9 cellular contexts compared by ENCODE assay signal in genomic region chr17:8326591-8327583, GRCh38. TPM values are rescaled to one million over a fixed set of nuclear protein-coding genes. Genes with fewer than 3 reads are reported as not detected.
A peak's percentile ranks its signal among the peaks of the same experiment; 100 is the strongest.
DNase-seq lines count a peak whose midpoint lies in the region; ATAC-seq, FAIRE-seq and TF ChIP-seq lines count a peak whose summit lies in the region.
"Had no signal": no experiment of that assay in that cellular context is flagged by ENCODE, and none has a peak within 500 bp of the region (broad histone marks: within the 10 kb centered on the region; RNA-seq: fewer than 3 reads in every experiment).

No MANE protein-coding gene starts in this region.

- POLR2A ChIA-PET in WTC11 (lab: Charles Lee), result interaction anchor here (0.6 to 2.0 kb wide), 6 partner anchors 12 to 466 kb away, joined by 3 to 15 read pairs (median 6); partner anchors contain the start of genes KRABD2 and SLC25A35

- no peaks in the 10 kb centered on the region for H3K36me3 Mint-ChIP-seq in WTC11

- ATAC-seq in WTC11, result peak; percentile 76
- ATAC-seq in upper lobe of left lung (ENCODE audit: low FRiP score in 2 of 2), result peak; percentile 12 to 80

- peak overlapping the region; percentile 1 to 14 for H3K27ac ChIP-seq in esophagus (ENCODE audit: low read depth in 2 of 2, low read length in 1 of 2)
- peak overlapping the region; percentile 19 to 82 (median 64) for H3K27ac ChIP-seq in upper lobe of left lung

- H3K27me3 Mint-ChIP-seq in WTC11 (ENCODE audit: low read depth), result peaks cover 35% of the 10 kb centered on the region

- 3 to 5% methylated on average over 66 of the region's 66 CpGs for WGBS in esophagus, 2 donors
- 2 to 3% methylated on average over 6 to 50 of the region's 66 CpGs for WGBS in upper lobe of left lung, 2 donors

- H3K36me3 ChIP-seq in esophagus (ENCODE audit: control insufficient read depth in 2 of 2, insufficient read depth in 2 of 2, low read length in 1 of 2), result no peaks in the 10 kb centered on the region
- peaks cover 0 to 3% (median 0%) of the 10 kb centered on the region in 4 donors for H3K36me3 ChIP-seq in upper lobe of left lung

- H3K4me1 Mint-ChIP-seq in WTC11, result peaks cover 19% of the 10 kb centered on the region

- no peak overlapping the region for H3K27ac Mint-ChIP-seq in WTC11

- TF ChIP-seq EP300 in upper lobe of left lung (IDR thresholded peaks at IDR 0.05), result no peak

- peak in 1 of 4 donors; percentile 4 for TF ChIP-seq POLR2A in upper lobe of left lung (IDR thresholded peaks at IDR 0.05)

- CTCF ChIA-PET in WTC11 (lab: Charles Lee), result interaction anchor here (0.5 to 3.8 kb wide), 19 partner anchors 9 to 337 kb away, joined by 3 to 34 read pairs (median 4); partner anchors contain the start of genes KRABD2, ODF4, RANGRF and SLC25A35

- TF ChIP-seq CTCF in WTC11 (IDR thresholded peaks at IDR 0.05) (no peak), upper lobe of left lung (IDR thresholded peaks at IDR 0.05) (no peak)

- H3K9me3 ChIP-seq in esophagus (ENCODE audit: control insufficient read depth in 2 of 2, insufficient read depth in 1 of 2, low read depth in 1 of 2, low read length in 1 of 2) (no peaks in the 10 kb centered on the region), upper lobe of left lung (no peaks in the 10 kb centered on the region)

- peak overlapping the region; percentile 72 for H3K4me3 Mint-ChIP-seq in WTC11

- H3K9me3 Mint-ChIP-seq in WTC11, result no peaks in the 10 kb centered on the region

- H3K27me3 ChIP-seq in esophagus (ENCODE audit: control insufficient read depth in 1 of 2, insufficient read depth in 2 of 2, low read length in 2 of 2), result peaks cover 0 to 4% of the 10 kb centered on the region in 2 donors
- H3K27me3 ChIP-seq in upper lobe of left lung, result peaks cover 0 to 8% (median 0%) of the 10 kb centered on the region in 4 donors

- H3K4me1 ChIP-seq in esophagus (ENCODE audit: control insufficient read depth in 2 of 2, insufficient read depth in 2 of 2, low read length in 1 of 2), result peaks cover 0 to 11% of the 10 kb centered on the region in 2 donors
- H3K4me1 ChIP-seq in upper lobe of left lung, result peaks cover 6 to 26% (median 18%) of the 10 kb centered on the region in 4 donors

- FAIRE-seq in RCC 7860 (lab: Jason Lieb, UNC), result no peak
- FAIRE-seq: A204.1 had no signal

- H3K4me3 ChIP-seq in esophagus (ENCODE audit: low read depth in 1 of 2, low read length in 2 of 2) (peak overlapping the region; percentile 32 to 43), upper lobe of left lung (peak overlapping the region; percentile 33 to 50 (median 48))

- peak; percentile 7 for DNase-seq in NCI-H1105 treated with DMSO at 0.1 percent for 48 hours (lab: John Stamatoyannopoulos, UW)
- DNase-seq in NCI-H1105 (lab: John Stamatoyannopoulos, UW), result no peak
- peak; percentile 47 for DNase-seq in WTC11 (ENCODE audit: low spot score)
- DNase-seq in myocyte (ENCODE audit: low read depth), result peak; percentile 18
- peak in 1 of 2 donors; percentile 88 for DNase-seq in upper lobe of left lung
- DNase-seq in activated gamma-delta T cell (lab: John Stamatoyannopoulos, UW), result no peak
- DNase-seq in RCC 7860 (ENCODE audit: low spot score), result no peak

TF ChIP-seq in WTC11, 78 proteins besides CTCF, POLR2A, EP300 and RAD21 (continues in another document):
- TF ChIP-seq MAX (CRISPR knock-in tag; IDR thresholded peaks at IDR 0.05) (peak; percentile 45; the same call in 1 of the 2 replicates), RORB (CRISPR knock-in tag; IDR thresholded peaks at IDR 0.05) (no peak), MYBL2 (CRISPR knock-in tag; IDR thresholded peaks at IDR 0.05) (0 out of 2 replicates have a peak, but pooled peaks have one; percentile 16), ZNF671 (CRISPR knock-in tag; IDR thresholded peaks at IDR 0.05) (no peak), ZNF416 (CRISPR knock-in tag; IDR thresholded peaks at IDR 0.05) (no peak), FOXK1 (CRISPR knock-in tag; IDR thresholded peaks at IDR 0.05) (0 out of 2 replicates have a peak, but pooled peaks have one; percentile 23), PRRX2 (CRISPR knock-in tag; IDR thresholded peaks at IDR 0.05) (no peak), ZNF138 (CRISPR knock-in tag; conservative IDR thresholded peaks at IDR 0.05) (peak; percentile 29; the same call in 1 of the 2 replicates), ZNF396 (CRISPR knock-in tag; IDR thresholded peaks at IDR 0.05; ENCODE audit: borderline replicate concordance) (no peak), PREB (CRISPR knock-in tag; IDR thresholded peaks at IDR 0.05; ENCODE audit: borderline replicate concordance) (no peak), ZBTB43 (CRISPR knock-in tag; IDR thresholded peaks at IDR 0.05) (peak; percentile 34; the same call in 1 of the 2 replicates), AR (CRISPR knock-in tag; IDR thresholded peaks at IDR 0.05) (no peak), CDX4 (CRISPR knock-in tag; IDR thresholded peaks at IDR 0.05; ENCODE audit: borderline replicate concordance) (no peak)

RNA-seq across cellular contexts. Expression of gene ODF4, which starts 12.8 kb away (rescaled TPM):
- not detected in 3 replicates for total RNA-seq in WTC11 (2021)
- polyA plus RNA-seq in esophagus, result under 1 TPM; 0.27 to 0.41 TPM
- not detected in 2 replicates for total RNA-seq in myocyte
- polyA plus RNA-seq in myocyte (2012), result not detected
- total RNA-seq in upper lobe of left lung, result not detected

RNA-seq across cellular contexts. Expression of gene ARHGEF15, which starts 16.8 kb away (rescaled TPM):
- total RNA-seq in WTC11 (2021) (1.5 to 2.8 TPM (median 1.8 TPM) in 3 replicates), myocyte (not detected in 2 replicates), upper lobe of left lung (100 to 1,000 TPM in 2 of 6 donors, 10 to 100 TPM in 4; 12.5 to 127 (median 30.4) TPM)
- polyA plus RNA-seq in esophagus, result 1 to 10 TPM; 3.6 to 4.4 TPM
- not detected for polyA plus RNA-seq in myocyte (2012)

RNA-seq across cellular contexts. Expression of gene SLC25A35, which starts 31.7 kb away (rescaled TPM):
- total RNA-seq in WTC11 (2021) (4.5 to 7.6 TPM (median 5.4 TPM) in 3 replicates), myocyte (1.1 and 2.0 TPM in 2 replicates), upper lobe of left lung (10 to 100 TPM in 3 of 6 donors, 1 to 10 TPM in 3; 3.9 to 18.9 (median 9.5) TPM)
- 1 to 10 TPM; 2.7 to 6.6 TPM for polyA plus RNA-seq in esophagus
- polyA plus RNA-seq in myocyte (2012), result 5.1 TPM

RNA-seq across cellular contexts. Expression of gene RANGRF, which starts 38.4 kb away (rescaled TPM):
- total RNA-seq in WTC11 (2021), result 32.7 to 36.8 TPM (median 34.6 TPM) in 3 replicates
- polyA plus RNA-seq in esophagus, result 10 to 100 TPM in 1 of 2 donors, 1 to 10 TPM in 1; 9.9 to 17.8 TPM
- 10.6 and 10.9 TPM in 2 replicates for total RNA-seq in myocyte
- 32.5 TPM for polyA plus RNA-seq in myocyte (2012)
- total RNA-seq in upper lobe of left lung, result 10 to 100 TPM; 19.9 to 32.4 (median 26.6) TPM

Comparison
In these comparisons a context has a peak if more than half of its experiments do, and no peak if none do; other contexts are left out.
1. DNase-seq: peak in NCI-H1105 treated with DMSO at 0.1 percent for 48 hours (single experiment), WTC11 (single experiment) and myocyte (single experiment); none in NCI-H1105 (single experiment), activated gamma-delta T cell (single experiment) and RCC 7860 (single experiment).